1 cellular context compared by ENCODE assay signal in genomic region chr6:100230115-100230975, GRCh38.
TF ChIP-seq lines count a peak whose summit lies in the region.

No MANE protein-coding gene starts in this region.

TF ChIP-seq in K562, 482 proteins besides CTCF, POLR2A, EP300 and RAD21 (continued from another document and continues in another):
- TF ChIP-seq E2F4 (CRISPR knock-in tag; IDR thresholded peaks at IDR 0.05; ENCODE audit: low read depth) (no peak), MYNN (IDR thresholded peaks at IDR 0.05) (no peak), MYNN (CRISPR knock-in tag; IDR thresholded peaks at IDR 0.05) (no peak), GMEB1 (CRISPR knock-in tag; IDR thresholded peaks at IDR 0.05) (no peak), FOXJ2 (tag; IDR thresholded peaks at IDR 0.05) (no peak), NR2C2 (CRISPR knock-in tag; IDR thresholded peaks at IDR 0.05) (no peak), NR2C2 (tag; IDR thresholded peaks at IDR 0.05) (peak; percentile 57), CBFA2T2 (conservative IDR thresholded peaks at IDR 0.05) (peak; percentile 37; the same call in 1 of the 2 replicates), POLR2H (tag; IDR thresholded peaks at IDR 0.05; ENCODE audit: low read depth) (no peak), ILF3 (IDR thresholded peaks at IDR 0.05; ENCODE audit: borderline replicate concordance) (no peak), CBFA2T3 (IDR thresholded peaks at IDR 0.05) (peak; percentile 41; the same call in 1 of the 2 replicates), MYBL2 (IDR thresholded peaks at IDR 0.05; ENCODE audit: low read depth) (no peak), MYBL2 (CRISPR knock-in tag; IDR thresholded peaks at IDR 0.05; ENCODE audit: borderline replicate concordance) (no peak), RCOR1 (IDR thresholded peaks at IDR 0.05; ENCODE audit: borderline replicate concordance in 1 of 2, low read depth in 2 of 2, low read length in 2 of 2) (no peak; a peak in 1 of 4 replicates), CHD7 (IDR thresholded peaks at IDR 0.05; ENCODE audit: low read depth, low read length) (no peak), ZNF639 (CRISPR knock-in tag; conservative IDR thresholded peaks at IDR 0.05 in 1 of 2, IDR thresholded peaks at IDR 0.05 in 1 of 2) (no peak), DEAF1 (CRISPR knock-in tag; IDR thresholded peaks at IDR 0.05) (no peak), TFAP4 (CRISPR knock-in tag; IDR thresholded peaks at IDR 0.05; ENCODE audit: borderline replicate concordance) (peak; percentile 52; the same call in 1 of the 2 replicates), MTA3 (IDR thresholded peaks at IDR 0.05; ENCODE audit: borderline replicate concordance) (no peak), SNIP1 (IDR thresholded peaks at IDR 0.05; ENCODE audit: low read depth) (no peak), KDM5B (IDR thresholded peaks at IDR 0.05; ENCODE audit: insufficient replicate concordance, low read depth, low read length) (no peak), ZNF830 (CRISPR knock-in tag; IDR thresholded peaks at IDR 0.05) (no peak), PTTG1 (tag; IDR thresholded peaks at IDR 0.05; ENCODE audit: low read depth) (no peak), RBM25 (IDR thresholded peaks at IDR 0.05; ENCODE audit: low read depth, low read length, severe bottlenecking) (no peak), ZNF24 (IDR thresholded peaks at IDR 0.05) (no peak), POLR3G (IDR thresholded peaks at IDR 0.05; ENCODE audit: extremely low read depth, insufficient read length, insufficient replicate concordance) (no peak), DACH1 (IDR thresholded peaks at IDR 0.05; ENCODE audit: partially characterized antibody) (peak; percentile 68), PKNOX1 (IDR thresholded peaks at IDR 0.05) (peak; percentile 96), XRCC3 (IDR thresholded peaks at IDR 0.05) (no peak), DNMT1 (IDR thresholded peaks at IDR 0.05) (no peak), ERF (CRISPR knock-in tag; IDR thresholded peaks at IDR 0.05) (no peak), ATF2 (CRISPR knock-in tag; IDR thresholded peaks at IDR 0.05) (no peak), MLX (CRISPR knock-in tag; conservative IDR thresholded peaks at IDR 0.05) (no peak)
